In genomic region chrX:32137525-32137924, GRCh38 we compare ENCODE assay signal across 1 cellular context.
TF ChIP-seq lines count a peak whose summit lies in the region.

No MANE protein-coding gene starts in this region.

TF ChIP-seq in K562, 482 proteins besides CTCF, POLR2A, EP300 and RAD21 (continued from another document):
- TF ChIP-seq REST (CRISPR knock-in tag; IDR thresholded peaks at IDR 0.05; ENCODE audit: low read depth) (peak; percentile 83; the same call in 1 of the 2 replicates), SMAD4 (CRISPR knock-in tag; conservative IDR thresholded peaks at IDR 0.05) (no peak)
